8 cellular contexts compared by ENCODE assay signal in the genomic region with DNA sequence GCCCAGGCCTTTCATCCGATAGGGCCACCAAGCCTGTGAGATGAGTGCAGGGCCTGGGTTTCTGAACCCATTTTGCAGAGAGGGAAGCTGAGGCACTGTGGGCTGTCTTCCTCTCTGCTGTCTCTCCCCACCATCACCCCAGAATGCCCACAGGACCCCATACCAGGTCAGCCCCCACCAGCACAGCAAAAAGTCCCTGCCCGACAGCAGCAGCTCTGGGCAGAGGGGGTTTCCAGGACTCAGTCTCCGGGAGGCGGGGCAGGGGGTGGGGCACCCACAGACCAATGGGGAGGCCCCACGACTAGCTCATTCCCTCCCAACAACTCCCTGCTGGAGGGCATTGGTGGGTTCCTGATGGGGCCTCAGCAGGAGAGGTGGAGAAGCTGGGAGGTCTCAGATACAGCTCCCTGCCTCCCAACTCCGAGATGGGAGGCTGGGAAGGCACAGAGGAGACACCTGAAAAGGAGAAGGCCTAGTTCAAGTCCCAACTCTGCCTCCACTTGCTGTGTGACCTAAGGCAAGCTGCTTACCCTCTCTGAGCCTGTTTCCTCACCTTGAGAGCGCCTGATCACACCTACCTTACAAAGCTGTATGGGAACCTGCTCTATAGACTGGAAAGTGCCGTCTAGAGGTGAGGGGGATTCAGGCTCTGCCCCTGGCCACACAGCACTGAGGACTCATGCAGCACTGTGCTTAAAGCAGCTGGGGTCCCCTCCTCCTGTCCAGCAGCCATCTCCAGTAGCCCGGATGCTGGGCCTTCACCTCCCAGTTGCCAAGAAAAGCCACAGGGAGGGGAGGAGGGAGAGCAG. TPM values are rescaled to one million over a fixed set of nuclear protein-coding genes. Genes with fewer than 3 reads are reported as not detected.
DNase-seq lines count a peak whose midpoint lies in the region; ATAC-seq and TF ChIP-seq lines count a peak whose summit lies in the region.

No MANE protein-coding gene starts in this region.

- POLR2A ChIA-PET in CD8-positive, alpha-beta T cell (lab: Charles Lee), result interaction anchor here (0.8 to 1.7 kb wide), 4 partner anchors 66 to 371 kb away, joined by 3 to 14 read pairs (median 4); a partner anchor contains a TSS
- POLR2A ChIA-PET in naive thymus-derived CD4-positive, alpha-beta T cell (lab: Charles Lee), result interaction anchor here (0.6 to 1.0 kb wide), 6 partner anchors 20 to 752 kb away, joined by 3 to 4 read pairs (median 3); no protein-coding TSS in a partner anchor

- intact Hi-C loops in CD8-positive, alpha-beta T cell (cut with DNase I, micrococcal nuclease), result no loop called here
- intact Hi-C loops in naive thymus-derived CD4-positive, alpha-beta T cell (cut with micrococcal nuclease), result no loop called here
- intact Hi-C loops in thyroid gland (cut with DNase I), result no loop called here

- TF ChIP-seq CTCF in CD8-positive, alpha-beta T cell (IDR thresholded peaks at IDR 0.05), result no peak
- no peak for TF ChIP-seq CTCF in thyroid gland (IDR thresholded peaks at IDR 0.05)

- peak overlapping the region; percentile 89 for H3K27ac Mint-ChIP-seq in CD8-positive, alpha-beta T cell
- peak overlapping the region in 8 of 9 donors; percentile 56 to 94 (median 80) for H3K27ac Mint-ChIP-seq in naive thymus-derived CD4-positive, alpha-beta T cell

- H3K27me3 Mint-ChIP-seq in CD8-positive, alpha-beta T cell (ENCODE audit: low read depth), result no peaks in the 10 kb centered on the region
- peaks cover 0 to 10% (median 0%) of the 10 kb centered on the region in 5 donors for H3K27me3 Mint-ChIP-seq in naive thymus-derived CD4-positive, alpha-beta T cell

- peak in 5 of 7 experiments; percentile 45 to 85 (median 68) for DNase-seq in CD8-positive, alpha-beta T cell
- peak; percentile 75 for DNase-seq in T-helper 22 cell (ENCODE audit: low read depth)
- DNase-seq in caudate nucleus (lab: John Stamatoyannopoulos, UW), result peak in 15 of 61 donors; percentile 7 to 52 (median 21)
- peak in 2 of 9 donors; percentile 46 to 71 for DNase-seq in naive thymus-derived CD4-positive, alpha-beta T cell
- peak; percentile 36 to 39 for DNase-seq in thyroid gland
- no peak for DNase-seq in HT-29 (ENCODE audit: low spot score)
- no peak for DNase-seq in cerebellar nuclear complex (lab: John Stamatoyannopoulos, UW)

- peak overlapping the region; percentile 35 for H3K4me3 Mint-ChIP-seq in CD8-positive, alpha-beta T cell
- H3K4me3 Mint-ChIP-seq in naive thymus-derived CD4-positive, alpha-beta T cell, result peak overlapping the region in 8 of 10 donors; percentile 11 to 89 (median 41)

- no peak for TF ChIP-seq POLR2A in thyroid gland (IDR thresholded peaks at IDR 0.05)

- CTCF ChIA-PET in CD8-positive, alpha-beta T cell (lab: Charles Lee), result interaction anchor here (0.5 to 2.5 kb wide), 9 partner anchors 22 to 1871 kb away, joined by 3 to 15 read pairs (median 3); no protein-coding TSS in a partner anchor
- CTCF ChIA-PET in naive thymus-derived CD4-positive, alpha-beta T cell (lab: Charles Lee), result interaction anchor here (0.7 to 2.4 kb wide), 5 partner anchors 14 to 195 kb away, joined by 3 to 25 read pairs (median 4); a partner anchor contains a TSS

- H3K36me3 ChIP-seq in CD8-positive, alpha-beta T cell (ENCODE audit: insufficient read depth, low read length), result no peaks in the 10 kb centered on the region
- peaks cover 0 to 33% (median 0%) of the 10 kb centered on the region in 3 experiments for H3K36me3 ChIP-seq in naive thymus-derived CD4-positive, alpha-beta T cell (ENCODE audit: control insufficient read depth in 2 of 3, insufficient read depth in 3 of 3, low read length in 3 of 3)
- no peaks in the 10 kb centered on the region for H3K36me3 ChIP-seq in thyroid gland

- H3K36me3 Mint-ChIP-seq in CD8-positive, alpha-beta T cell, result peaks cover 26% of the 10 kb centered on the region
- peaks cover 0 to 7% (median 0%) of the 10 kb centered on the region in 5 donors for H3K36me3 Mint-ChIP-seq in naive thymus-derived CD4-positive, alpha-beta T cell

- ATAC-seq in CD8-positive, alpha-beta T cell, result peak; percentile 19
- ATAC-seq in naive thymus-derived CD4-positive, alpha-beta T cell, result peak; percentile 11
- ATAC-seq in GM21529 (IDR thresholded peaks at IDR 0.05; ENCODE audit: unreplicated experiment), result no peak

- no peaks in the 10 kb centered on the region for H3K27me3 ChIP-seq in CD8-positive, alpha-beta T cell (ENCODE audit: insufficient read depth, low read length)
- H3K27me3 ChIP-seq in naive thymus-derived CD4-positive, alpha-beta T cell (ENCODE audit: control insufficient read depth in 2 of 2, insufficient read depth in 2 of 2, low read length in 2 of 2), result no peaks in the 10 kb centered on the region
- H3K27me3 ChIP-seq in thyroid gland, result no peaks in the 10 kb centered on the region

- no peak overlapping the region for H3K4me3 ChIP-seq in CD8-positive, alpha-beta T cell (ENCODE audit: low read depth, low read length)
- no peak overlapping the region for H3K4me3 ChIP-seq in naive thymus-derived CD4-positive, alpha-beta T cell (ENCODE audit: low read length)
- no peak overlapping the region for H3K4me3 ChIP-seq in thyroid gland (replicated peaks in 1 of 3)

- peaks cover 69% of the 10 kb centered on the region for H3K4me1 ChIP-seq in CD8-positive, alpha-beta T cell (ENCODE audit: insufficient read depth, low read length)
- H3K4me1 ChIP-seq in naive thymus-derived CD4-positive, alpha-beta T cell (ENCODE audit: control insufficient read depth in 2 of 2, insufficient read depth in 2 of 2, low read length in 2 of 2), result peaks cover 48 to 63% of the 10 kb centered on the region in 2 donors
- H3K4me1 ChIP-seq in thyroid gland, result peaks cover 26 to 50% of the 10 kb centered on the region in 2 donors

- no peaks in the 10 kb centered on the region for H3K9me3 Mint-ChIP-seq in CD8-positive, alpha-beta T cell
- H3K9me3 Mint-ChIP-seq in naive thymus-derived CD4-positive, alpha-beta T cell, result no peaks in the 10 kb centered on the region

- peak overlapping the region; percentile 22 for H3K27ac ChIP-seq in CD8-positive, alpha-beta T cell (ENCODE audit: low read depth, low read length)
- H3K27ac ChIP-seq in caudate nucleus (ENCODE audit: low read depth, low read length) (peak overlapping the region; percentile 88), thyroid gland (peak overlapping the region in 2 of 3 donors; percentile 41 to 62)
- H3K27ac ChIP-seq in naive thymus-derived CD4-positive, alpha-beta T cell (ENCODE audit: low read depth, low read length), result peak overlapping the region; percentile 97

- H3K4me1 Mint-ChIP-seq in CD8-positive, alpha-beta T cell (ENCODE audit: low read depth), result peaks cover 63% of the 10 kb centered on the region
- H3K4me1 Mint-ChIP-seq in naive thymus-derived CD4-positive, alpha-beta T cell, result peaks cover 25 to 64% (median 52%) of the 10 kb centered on the region in 7 donors

- no peaks in the 10 kb centered on the region for H3K9me3 ChIP-seq in CD8-positive, alpha-beta T cell (ENCODE audit: low read length)
- H3K9me3 ChIP-seq in naive thymus-derived CD4-positive, alpha-beta T cell (ENCODE audit: control insufficient read depth in 2 of 3, low read length in 3 of 3), result no peaks in the 10 kb centered on the region
- no peaks in the 10 kb centered on the region for H3K9me3 ChIP-seq in thyroid gland

- WGBS in thyroid gland, 2 donors, result 73 to 75% methylated on average over 3 to 7 of the region's 9 CpGs

RNA-seq across cellular contexts. Expression of a gene that starts 3.5 kb away (rescaled TPM):
- 10 to 100 TPM; 34.2 to 37.2 TPM for total RNA-seq in CD8-positive, alpha-beta T cell
- total RNA-seq in naive thymus-derived CD4-positive, alpha-beta T cell, result 100 to 1,000 TPM in 2 of 5 experiments, 10 to 100 TPM in 3; 14.2 to 164 (median 76.9) TPM
- polyA plus RNA-seq in naive thymus-derived CD4-positive, alpha-beta T cell, result 10 to 100 TPM; 24.1 to 32.7 TPM
- total RNA-seq in thyroid gland, result 10 to 100 TPM; 49.2 to 88.0 (median 61.9) TPM
- total RNA-seq in HT-29 (2014; rRNA removed; shearing (Covaris generic)), result 7.3 and 8.6 TPM in 2 replicates

RNA-seq across cellular contexts. Expression of a gene that starts 51.9 kb away (rescaled TPM):
- total RNA-seq in CD8-positive, alpha-beta T cell, result 1 to 10 TPM; 1.6 TPM
- 10 to 100 TPM in 1 of 5 experiments, 1 to 10 TPM in 1, under 1 TPM in 2, not detected in 1; 0.29 to 31.3 (median 1.5) TPM for total RNA-seq in naive thymus-derived CD4-positive, alpha-beta T cell
- polyA plus RNA-seq in naive thymus-derived CD4-positive, alpha-beta T cell, result not detected
- under 1 TPM in 1 of 4 donors, not detected in 3; 0.67 TPM for total RNA-seq in thyroid gland
- not detected in 2 replicates for total RNA-seq in HT-29 (2014; rRNA removed; shearing (Covaris generic))

Comparison
In these comparisons a context has a peak if more than half of its experiments do, and no peak if none do; other contexts are left out.
1. DNase-seq: peak in CD8-positive, alpha-beta T cell (5 of 7), T-helper 22 cell (single experiment) and thyroid gland (2 of 2); none in HT-29 (single experiment) and cerebellar nuclear complex (0 of 2).
2. H3K27ac ChIP-seq: peak in every context shown above with its lines; median percentile 97 in naive thymus-derived CD4-positive, alpha-beta T cell; 88 in caudate nucleus; 52 in thyroid gland; 22 in CD8-positive, alpha-beta T cell.